ENCODE assay signal across 10 cellular contexts in genomic region chr5:112930082-112930344, GRCh38. TPM values are rescaled to one million over a fixed set of nuclear protein-coding genes. Genes with fewer than 3 reads are reported as not detected.
DNase-seq lines count a peak whose midpoint lies in the region; ATAC-seq and TF ChIP-seq lines count a peak whose summit lies in the region.
"Had no signal": no experiment of that assay in that cellular context is flagged by ENCODE, and none has a peak within 500 bp of the region (broad histone marks: within the 10 kb centered on the region; RNA-seq: fewer than 3 reads in every experiment).

No MANE protein-coding gene starts in this region.

- no peak for TF ChIP-seq POLR2A in body of pancreas (IDR thresholded peaks at IDR 0.05)

- TF ChIP-seq CTCF in GM12864 (IDR thresholded peaks at IDR 0.05; ENCODE audit: low read depth, low read length, missing control alignments): no peak
- no peak for TF ChIP-seq CTCF in body of pancreas (IDR thresholded peaks at IDR 0.05)

- peaks cover 34% of the 10 kb centered on the region for H3K4me1 Mint-ChIP-seq in activated T-helper 17 cell treated with anti-CD3 and anti-CD28 coated beads, Interleukin-2, amount 50 U/mL, for 72 hours

- H3K4me3 ChIP-seq in GM12864 (ENCODE audit: low read depth, low read length) (no peak overlapping the region), body of pancreas (no peak overlapping the region)

- peak overlapping the region; percentile 76 for H3K4me3 Mint-ChIP-seq in activated T-helper 17 cell treated with anti-CD3 and anti-CD28 coated beads, Interleukin-2, amount 50 U/mL, for 72 hours

- H3K9me3 Mint-ChIP-seq in activated T-helper 17 cell treated with anti-CD3 and anti-CD28 coated beads, Interleukin-2, amount 50 U/mL, for 72 hours: no peaks in the 10 kb centered on the region

- H3K36me3 ChIP-seq in body of pancreas (replicated peaks in 1 of 2; ENCODE audit: insufficient read depth in 1 of 2, low read depth in 2 of 2): no peaks in the 10 kb centered on the region

- WGBS in body of pancreas, 2 donors: 63 to 87% methylated on average over 1 of the region's 1 CpG

- no peak overlapping the region for H3K27ac ChIP-seq in body of pancreas

- H3K27ac Mint-ChIP-seq in activated T-helper 17 cell treated with anti-CD3 and anti-CD28 coated beads, Interleukin-2, amount 50 U/mL, for 72 hours: peak overlapping the region; percentile 91

- no peaks in the 10 kb centered on the region for H3K27me3 ChIP-seq in body of pancreas

- H3K4me1 ChIP-seq in body of pancreas: no peaks in the 10 kb centered on the region

- H3K27me3 Mint-ChIP-seq in activated T-helper 17 cell treated with anti-CD3 and anti-CD28 coated beads, Interleukin-2, amount 50 U/mL, for 72 hours: no peaks in the 10 kb centered on the region

- H3K36me3 Mint-ChIP-seq in activated T-helper 17 cell treated with anti-CD3 and anti-CD28 coated beads, Interleukin-2, amount 50 U/mL, for 72 hours (ENCODE audit: low read depth): no peaks in the 10 kb centered on the region

- peak; percentile 83 for DNase-seq in GM12864 (ENCODE audit: low read depth)
- DNase-seq in NCI-H1105 treated with DMSO at 0.1 percent for 48 hours (lab: John Stamatoyannopoulos, UW): no peak
- no peak for DNase-seq in stimulated activated CD4-positive, alpha-beta T cell treated with anti-CD3 and anti-CD28 coated beads, Interleukin-4, amount 100 ng/mL, for 4 hours
- DNase-seq in OCI-M2 (lab: John Stamatoyannopoulos, UW; ENCODE audit: unreplicated experiment): no peak
- DNase-seq in body of pancreas: no peak
- DNase-seq: NCI-H69 had no signal

- ATAC-seq in GM21381 (IDR thresholded peaks at IDR 0.05; ENCODE audit: unreplicated experiment) (peak; percentile 38), HG03469 (IDR thresholded peaks at IDR 0.05; ENCODE audit: unreplicated experiment) (peak; percentile 57), body of pancreas (no peak)
- peak; percentile 52 for ATAC-seq in activated T-helper 17 cell treated with anti-CD3 and anti-CD28 coated beads, Interleukin-2, amount 50 U/mL, for 72 hours (replicated peaks)
- ATAC-seq: left lobe of liver had no signal

- H3K9me3 ChIP-seq in body of pancreas: no peaks in the 10 kb centered on the region

- intact Hi-C loops in body of pancreas (cut with DNase I): no loop called here

RNA-seq across cellular contexts. Expression of gene REEP5, which starts 8.0 kb away (rescaled TPM):
- 10 to 100 TPM; 42.3 to 80.3 TPM for total RNA-seq in activated T-helper 17 cell treated with anti-CD3 and anti-CD28 coated beads, Interleukin-2, amount 50 U/mL, for 72 hours
- 10 to 100 TPM; 52.1 to 53.4 TPM for total RNA-seq in body of pancreas

RNA-seq across cellular contexts. Expression of gene DCP2, which starts 46.6 kb away (rescaled TPM):
- total RNA-seq in activated T-helper 17 cell treated with anti-CD3 and anti-CD28 coated beads, Interleukin-2, amount 50 U/mL, for 72 hours: 10 to 100 TPM; 66.6 to 88.0 TPM
- total RNA-seq in body of pancreas: 10 to 100 TPM; 11.2 to 12.5 TPM

Comparison
In these comparisons a context has a peak if more than half of its experiments do, and no peak if none do; other contexts are left out.
1. RNA of gene DCP2, which starts 46.6 kb away (total RNA-seq): 66.6 to 88.0 TPM in activated T-helper 17 cell treated with anti-CD3 and anti-CD28 coated beads, Interleukin-2, amount 50 U/mL, for 72 hours; 11.2 to 12.5 TPM in body of pancreas; every median in the first group is over 4 times any median in the second.